ENCODE assay signal across 1 cellular context in the genomic region with DNA sequence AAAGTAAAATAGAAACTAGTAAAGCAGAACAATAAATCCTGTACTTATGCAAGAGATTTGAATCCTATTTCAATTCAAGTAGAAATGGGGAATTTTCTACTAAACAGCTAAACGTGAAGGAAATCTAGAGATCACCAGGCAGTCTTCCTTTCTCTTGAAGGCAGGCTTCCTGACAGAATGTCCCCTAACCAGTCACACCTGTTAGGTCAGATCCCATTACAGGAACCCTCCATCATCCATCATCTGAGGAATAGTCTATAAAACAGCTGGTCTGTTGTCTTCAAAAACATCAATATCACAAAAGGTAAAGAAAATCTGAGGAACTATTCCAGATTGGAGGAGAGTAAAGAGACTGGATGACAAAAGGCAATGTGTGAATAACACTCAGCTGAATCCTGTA.
TF ChIP-seq lines count a peak whose summit lies in the region.

No MANE protein-coding gene starts in this region.

TF ChIP-seq in GM12878, 131 proteins besides CTCF, POLR2A, EP300 and RAD21:
- no peak for TF ChIP-seq ZBTB33 (IDR thresholded peaks at IDR 0.05)
- TF ChIP-seq ZNF622 (IDR thresholded peaks at IDR 0.05) = no peak
- no peak for TF ChIP-seq SMC3 (IDR thresholded peaks at IDR 0.05; ENCODE audit: borderline replicate concordance, low read length)
- TF ChIP-seq CEBPZ (IDR thresholded peaks at IDR 0.05; ENCODE audit: low read depth, low read length) = no peak
- TF ChIP-seq, protein P1, sequence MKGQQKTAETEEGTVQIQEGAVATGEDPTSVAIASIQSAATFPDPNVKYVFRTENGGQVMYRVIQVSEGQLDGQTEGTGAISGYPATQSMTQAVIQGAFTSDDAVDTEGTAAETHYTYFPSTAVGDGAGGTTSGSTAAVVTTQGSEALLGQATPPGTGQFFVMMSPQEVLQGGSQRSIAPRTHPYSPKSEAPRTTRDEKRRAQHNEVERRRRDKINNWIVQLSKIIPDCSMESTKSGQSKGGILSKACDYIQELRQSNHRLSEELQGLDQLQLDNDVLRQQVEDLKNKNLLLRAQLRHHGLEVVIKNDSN (IDR thresholded peaks at IDR 0.05; ENCODE audit: borderline replicate concordance, extremely low read length, insufficient read depth, low read depth, low read length) = no peak
- TF ChIP-seq ATF7 (IDR thresholded peaks at IDR 0.05; ENCODE audit: low read depth) = no peak
